25 cellular contexts compared by ENCODE assay signal in the genomic region with DNA sequence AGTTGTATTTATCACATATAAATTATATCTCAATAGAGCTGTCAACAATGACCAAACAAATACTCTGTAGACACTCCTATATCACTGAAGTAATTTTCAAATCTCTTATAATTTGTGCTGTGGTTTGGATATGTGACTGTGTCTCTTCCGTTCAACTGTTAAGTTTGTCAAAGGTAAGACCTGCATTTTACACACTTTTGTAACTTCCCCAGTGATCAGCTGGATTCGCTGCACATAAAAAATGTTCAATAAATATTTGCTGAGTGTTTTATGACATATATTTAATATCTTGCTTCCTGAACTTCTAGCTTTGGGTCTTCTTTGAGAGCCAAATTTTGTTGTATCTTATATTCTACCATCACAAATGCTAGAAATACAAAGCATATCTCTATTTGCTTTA.
"Had no signal": no experiment of that assay in that cellular context is flagged by ENCODE, and none has a peak within 500 bp of the region (broad histone marks: within the 10 kb centered on the region; RNA-seq: fewer than 3 reads in every experiment).

No MANE protein-coding gene starts in this region.

- H3K4me1 Mint-ChIP-seq: nephron; stimulated activated memory B cell treated with anti-CD40 and anti-IgM and Interleukin-4, amounts not matched to agents 10 μg/mL and 1 μg/mL and 100 μg/mL, for 72 hours; stimulated activated naive CD8-positive, alpha-beta T cell treated with anti-CD3 and anti-CD28 coated beads, Interleukin-15, amount 100 ng/mL, for 72 hours had no signal

- H3K4me2 ChIP-seq: hepatocyte, smooth muscle cell had no signal

- H3K9me3 Mint-ChIP-seq: naive thymus-derived CD8-positive, alpha-beta T cell; nephron; neural crest cell; stimulated activated memory B cell treated with anti-CD40 and anti-IgM and Interleukin-4, amounts not matched to agents 10 μg/mL and 1 μg/mL and 100 μg/mL, for 72 hours; stimulated activated naive CD8-positive, alpha-beta T cell treated with anti-CD3 and anti-CD28 coated beads, Interleukin-15, amount 100 ng/mL, for 72 hours had no signal

- H3K4me1 ChIP-seq: lower lobe of right lung, right atrium auricular region, right lobe of liver, upper lobe of right lung had no signal

- H2AFZ ChIP-seq: hepatocyte, parathyroid adenoma had no signal

- H3K27ac ChIP-seq: hepatocyte, left lung, lower lobe of right lung, parathyroid adenoma, right atrium auricular region, right lobe of liver, transverse colon, upper lobe of right lung had no signal

- H3K36me3 ChIP-seq: left lung, lower lobe of right lung, right atrium auricular region, right lobe of liver, transverse colon, upper lobe of right lung had no signal

- H3K9me3 ChIP-seq: left lung, lower lobe of right lung, right atrium auricular region, right lobe of liver, transverse colon, upper lobe of right lung had no signal

- H3K79me2 ChIP-seq: hepatocyte, parathyroid adenoma had no signal

- H3K36me3 Mint-ChIP-seq: naive thymus-derived CD8-positive, alpha-beta T cell; stimulated activated memory B cell treated with anti-CD40 and anti-IgM and Interleukin-4, amounts not matched to agents 10 μg/mL and 1 μg/mL and 100 μg/mL, for 72 hours had no signal

- ATAC-seq: left cardiac atrium; left lung; lower lobe of right lung; naive thymus-derived CD8-positive, alpha-beta T cell; right lobe of liver; stimulated activated memory B cell treated with anti-CD40 and anti-IgM and Interleukin-4, amounts not matched to agents 10 μg/mL and 1 μg/mL and 100 μg/mL, for 72 hours; stimulated activated naive CD8-positive, alpha-beta T cell treated with anti-CD3 and anti-CD28 coated beads, Interleukin-15, amount 100 ng/mL, for 72 hours; upper lobe of right lung had no signal

- H3K27ac Mint-ChIP-seq: naive thymus-derived CD8-positive, alpha-beta T cell; nephron; stimulated activated memory B cell treated with anti-CD40 and anti-IgM and Interleukin-4, amounts not matched to agents 10 μg/mL and 1 μg/mL and 100 μg/mL, for 72 hours; stimulated activated naive CD8-positive, alpha-beta T cell treated with anti-CD3 and anti-CD28 coated beads, Interleukin-15, amount 100 ng/mL, for 72 hours had no signal

- H3K9ac ChIP-seq: parathyroid adenoma had no signal

- DNase-seq: kidney glomerular epithelial cell; left cardiac atrium; left lung; lower lobe of right lung; mammary epithelial cell; mesenchymal stem cell; naive thymus-derived CD8-positive, alpha-beta T cell; nucleus accumbens; right lobe of liver; stimulated activated CD4-positive, alpha-beta T cell treated with anti-CD3 and anti-CD28 coated beads, Interleukin-1b, Interleukin-23, amount 100 ng/mL, for 48 hours; stimulated activated CD4-positive, alpha-beta T cell treated with anti-CD3 and anti-CD28 coated beads, Interleukin-2, amount 100 ng/mL, for 48 hours; stimulated activated CD4-positive, alpha-beta T cell treated with anti-CD3 and anti-CD28 coated beads, Interleukin-4, amount 100 ng/mL, for 4 hours; stimulated activated CD8-positive, alpha-beta memory T cell treated with anti-CD3 and anti-CD28 coated beads, Interleukin-4, amount 100 ng/mL, for 48 hours; stimulated activated naive CD4-positive, alpha-beta T cell treated with Interleukin-2 at 50 U/mL for 16 hours; stimulated activated naive CD8-positive, alpha-beta T cell treated with anti-CD3 and anti-CD28 coated beads, Interleukin-15, amount 100 ng/mL, for 72 hours; substantia nigra; transverse colon; upper lobe of right lung had no signal

- H3K27me3 Mint-ChIP-seq: stimulated activated memory B cell treated with anti-CD40 and anti-IgM and Interleukin-4, amounts not matched to agents 10 μg/mL and 1 μg/mL and 100 μg/mL, for 72 hours; stimulated activated naive CD8-positive, alpha-beta T cell treated with anti-CD3 and anti-CD28 coated beads, Interleukin-15, amount 100 ng/mL, for 72 hours had no signal

- H3K4me3 Mint-ChIP-seq: naive thymus-derived CD8-positive, alpha-beta T cell; nephron; neural crest cell; stimulated activated memory B cell treated with anti-CD40 and anti-IgM and Interleukin-4, amounts not matched to agents 10 μg/mL and 1 μg/mL and 100 μg/mL, for 72 hours; stimulated activated naive CD8-positive, alpha-beta T cell treated with anti-CD3 and anti-CD28 coated beads, Interleukin-15, amount 100 ng/mL, for 72 hours had no signal

- H3K4me3 ChIP-seq: hepatocyte, left lung, lower lobe of right lung, right atrium auricular region, right lobe of liver, smooth muscle cell, transverse colon, upper lobe of right lung had no signal

- H3K27me3 ChIP-seq: hepatocyte, left lung, right atrium auricular region, right lobe of liver, transverse colon, upper lobe of right lung had no signal
